ENCODE assay signal across 12 cellular contexts in the genomic region with DNA sequence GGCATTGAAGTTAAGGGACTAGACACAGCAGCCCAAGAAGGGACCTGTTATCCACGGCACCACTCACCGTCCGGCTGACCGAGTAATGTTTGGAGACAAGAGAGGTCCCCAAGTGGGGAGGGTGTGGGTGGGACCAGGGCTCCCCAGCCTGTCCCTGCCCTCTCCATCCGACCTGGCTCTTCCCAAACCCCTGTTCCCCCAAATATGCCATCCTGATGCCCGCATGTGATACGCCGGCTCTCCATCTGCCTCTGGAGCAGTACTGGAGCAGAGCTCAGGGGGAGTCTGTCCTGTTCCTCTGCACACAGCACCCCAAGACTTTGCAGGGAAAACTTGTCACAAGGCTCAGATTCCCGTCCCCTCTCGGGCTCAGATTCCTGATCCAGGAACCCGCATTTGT. TPM values are rescaled to one million over a fixed set of nuclear protein-coding genes. Genes with fewer than 3 reads are reported as not detected.
A peak's percentile ranks its signal among the peaks of the same experiment; 100 is the strongest.
DNase-seq lines count a peak whose midpoint lies in the region; ATAC-seq and TF ChIP-seq lines count a peak whose summit lies in the region.
"Had no signal": no experiment of that assay in that cellular context is flagged by ENCODE, and none has a peak within 500 bp of the region (broad histone marks: within the 10 kb centered on the region; RNA-seq: fewer than 3 reads in every experiment).

No MANE protein-coding gene starts in this region.

- no peak overlapping the region for H3K23ac ChIP-seq in neuronal stem cell (ENCODE audit: low read depth, low read length, poor library complexity)

- peaks cover 2% of the 10 kb centered on the region for H3K9me3 Mint-ChIP-seq in activated CD8-positive, alpha-beta memory T cell treated with anti-CD3 and anti-CD28 coated beads, Interleukin-2, amount 10 ng/mL, durations not matched to agents 7 days and 5 days (ENCODE audit: low read depth)

- peaks cover 0 to 14% (median 11%) of the 10 kb centered on the region in 3 experiments for H3K27me3 ChIP-seq in neuronal stem cell (ENCODE audit: control insufficient read depth in 3 of 3, insufficient read depth in 3 of 3, low read depth in 1 of 3, low read length in 3 of 3)

- H4K8ac ChIP-seq in neuronal stem cell (ENCODE audit: low read depth, low read length), result no peak overlapping the region

- H2BK15ac ChIP-seq in neuronal stem cell (ENCODE audit: low read length), result no peak overlapping the region

- H2BK12ac ChIP-seq in neuronal stem cell (ENCODE audit: low read length), result no peak overlapping the region

- H2BK5ac ChIP-seq in neuronal stem cell (ENCODE audit: low read length), result no peak overlapping the region

- H3K18ac ChIP-seq in neuronal stem cell (ENCODE audit: low read length), result no peak overlapping the region

- POLR2A ChIA-PET in HEK293 (lab: Yijun Ruan, JAX), result no interaction called here

- peaks cover 2% of the 10 kb centered on the region for H3K79me1 ChIP-seq in neuronal stem cell (ENCODE audit: low read depth, low read length)

- H3K27ac Mint-ChIP-seq in activated CD8-positive, alpha-beta memory T cell treated with anti-CD3 and anti-CD28 coated beads, Interleukin-2, amount 10 ng/mL, durations not matched to agents 7 days and 5 days, result no peak overlapping the region
- H3K27ac Mint-ChIP-seq: CD4-positive, alpha-beta T cell; HFFc6 had no signal

- H3K36me3 ChIP-seq in HEK293 (ENCODE audit: control insufficient read depth in 2 of 2, insufficient read depth in 1 of 2, low read length in 2 of 2) (no peaks in the 10 kb centered on the region), neuronal stem cell (replicated peaks in 1 of 2; ENCODE audit: control insufficient read depth in 2 of 2, insufficient read depth in 2 of 2, low read length in 2 of 2) (peaks cover 0 to 4% of the 10 kb centered on the region in 2 donors)
- H3K36me3 ChIP-seq: BE2C had no signal

- H3K14ac ChIP-seq in neuronal stem cell (ENCODE audit: low read length), result no peak overlapping the region

- H3K36me3 Mint-ChIP-seq in activated CD8-positive, alpha-beta memory T cell treated with anti-CD3 and anti-CD28 coated beads, Interleukin-2, amount 10 ng/mL, durations not matched to agents 7 days and 5 days, result no peaks in the 10 kb centered on the region

- no peak overlapping the region for H2BK120ac ChIP-seq in neuronal stem cell (ENCODE audit: low read depth, low read length)

- peak overlapping the region; percentile 60 for H2AK5ac ChIP-seq in neuronal stem cell (ENCODE audit: low read depth, low read length)

- H3K27ac ChIP-seq in HEK293 (ENCODE audit: extremely low read depth, low read depth, low read length), result no peak overlapping the region
- H3K27ac ChIP-seq in neuronal stem cell (replicated peaks; ENCODE audit: low read length), result no peak overlapping the region
- H3K27ac ChIP-seq: HL-60 had no signal

- no CpG with 5 or more reads among the region's 11 CpGs for WGBS in neuronal stem cell (ENCODE audit: extremely low coverage in 2 of 2, insufficient read length in 2 of 2, insufficient replicate concordance in 1 of 2), 2 donors

- peak; percentile 37 for DNase-seq in activated CD8-positive, alpha-beta memory T cell treated with anti-CD3 and anti-CD28 coated beads, Interleukin-2, amount 10 ng/mL, durations not matched to agents 7 days and 5 days
- DNase-seq in activated CD8-positive, alpha-beta memory T cell treated with anti-CD3 and anti-CD28 coated beads for 24 hours, result no peak
- DNase-seq in neuronal stem cell (ENCODE audit: low spot score) (no peak), SW 1271 (lab: John Stamatoyannopoulos, UW) (no peak), SIG-M5 treated with dmso at 0.1 percent for 504 hours (lab: John Stamatoyannopoulos, UW; ENCODE audit: unreplicated experiment) (no peak)
- DNase-seq: BE2C; Caco-2; CD4-positive, alpha-beta T cell; HCEC 1CT; HFFc6 had no signal

- H3K27me3 Mint-ChIP-seq in activated CD8-positive, alpha-beta memory T cell treated with anti-CD3 and anti-CD28 coated beads, Interleukin-2, amount 10 ng/mL, durations not matched to agents 7 days and 5 days, result peaks cover 47% of the 10 kb centered on the region

- H3K4me1 Mint-ChIP-seq in activated CD8-positive, alpha-beta memory T cell treated with anti-CD3 and anti-CD28 coated beads, Interleukin-2, amount 10 ng/mL, durations not matched to agents 7 days and 5 days, result peaks cover 15% of the 10 kb centered on the region

- H3K9me3 ChIP-seq in HEK293 (ENCODE audit: control insufficient read depth, insufficient read depth, low read depth, low read length) (no peaks in the 10 kb centered on the region), neuronal stem cell (replicated peaks in 1 of 2; ENCODE audit: control insufficient read depth in 2 of 2, insufficient read depth in 1 of 2, low read depth in 1 of 2, low read length in 2 of 2) (peaks cover 0 to 6% of the 10 kb centered on the region in 2 donors)
- H3K9me3 ChIP-seq: BE2C, Caco-2 had no signal

- H3K4me3 ChIP-seq in HEK293 (ENCODE audit: low read depth, low read length) (no peak overlapping the region), neuronal stem cell (ENCODE audit: low read length in 2 of 2) (no peak overlapping the region)

- no peak overlapping the region for H3K4me2 ChIP-seq in neuronal stem cell (ENCODE audit: insufficient read depth, low read length, poor library complexity, severe bottlenecking)

- H3K9ac ChIP-seq in neuronal stem cell (ENCODE audit: low read depth, low read length, poor library complexity), result no peak overlapping the region

- H2AFZ ChIP-seq in neuronal stem cell (ENCODE audit: low read length), result no peak overlapping the region

- no peak overlapping the region for H3K4ac ChIP-seq in neuronal stem cell (ENCODE audit: low read length)

- H3K4me3 Mint-ChIP-seq in activated CD8-positive, alpha-beta memory T cell treated with anti-CD3 and anti-CD28 coated beads, Interleukin-2, amount 10 ng/mL, durations not matched to agents 7 days and 5 days, result no peak overlapping the region
- H3K4me3 Mint-ChIP-seq: CD4-positive, alpha-beta T cell had no signal

- H3K4me1 ChIP-seq in HEK293 (ENCODE audit: control insufficient read depth, insufficient read depth, low read length) (no peaks in the 10 kb centered on the region), neuronal stem cell (ENCODE audit: control insufficient read depth in 2 of 2, insufficient read depth in 1 of 2, low read depth in 1 of 2, low read length in 2 of 2) (peaks cover 3 to 4% of the 10 kb centered on the region in 2 donors)
- H3K4me1 ChIP-seq: BE2C, Caco-2 had no signal

- CTCF ChIA-PET in activated CD8-positive, alpha-beta memory T cell treated with anti-CD3 and anti-CD28 coated beads, Interleukin-2, amount 10 ng/mL, durations not matched to agents 7 days and 5 days (lab: Charles Lee), result interaction anchor here (0.9 to 3.2 kb wide), 5 partner anchors 15 to 179 kb away, joined by 3 to 14 read pairs (median 6); no protein-coding TSS in a partner anchor
- CTCF ChIA-PET in HEK293 (lab: Yijun Ruan, JAX), result interaction anchor here (0.8 to 1.4 kb wide), 7 partner anchors 9 to 179 kb away, joined by 3 to 5 read pairs (median 4); partner anchors contain the start of gene ABCF2

- H4K91ac ChIP-seq in neuronal stem cell (ENCODE audit: low read depth, low read length, poor library complexity), result no peak overlapping the region

- no peak for TF ChIP-seq CTCF in HEK293 (tag by site-specific recombination; IDR thresholded peaks at IDR 0.05)

- ATAC-seq in activated CD8-positive, alpha-beta memory T cell treated with anti-CD3 and anti-CD28 coated beads, Interleukin-2, amount 10 ng/mL, durations not matched to agents 7 days and 5 days, result no peak

TF ChIP-seq in HEK293, 187 proteins besides CTCF, POLR2A, EP300 and RAD21:
- TF ChIP-seq ZBTB1 (tag by site-specific recombination; IDR thresholded peaks at IDR 0.05) (no peak), ZBTB8A (tag by site-specific recombination; IDR thresholded peaks at IDR 0.05) (0 out of 2 replicates have a peak, but pooled peaks have one; percentile 13), ZNF175 (tag by site-specific recombination; IDR thresholded peaks at IDR 0.05) (no peak), ZNF623 (tag by site-specific recombination; IDR thresholded peaks at IDR 0.05) (no peak)

RNA-seq across cellular contexts. Expression of gene NUB1, which starts 39.1 kb away (rescaled TPM):
- 10 to 100 TPM; 71.3 to 73.3 TPM for total RNA-seq in activated CD8-positive, alpha-beta memory T cell treated with anti-CD3 and anti-CD28 coated beads, Interleukin-2, amount 10 ng/mL, durations not matched to agents 7 days and 5 days
- 74.1 TPM for polyA plus RNA-seq in neuronal stem cell (2013, experiment 1 of 2)
- 73.2 TPM for polyA plus RNA-seq in neuronal stem cell (2013, experiment 2 of 2)

RNA-seq across cellular contexts. Expression of gene SMARCD3, which starts 54.0 kb away (rescaled TPM):
- total RNA-seq in activated CD8-positive, alpha-beta memory T cell treated with anti-CD3 and anti-CD28 coated beads, Interleukin-2, amount 10 ng/mL, durations not matched to agents 7 days and 5 days, result 1 to 10 TPM; 1.0 to 2.5 TPM
- 32.4 TPM for polyA plus RNA-seq in neuronal stem cell (2013, experiment 1 of 2)
- polyA plus RNA-seq in neuronal stem cell (2013, experiment 2 of 2), result 33.6 TPM
